ENCODE assay signal across 1 cellular context in genomic region chr3:13683772-13684171, GRCh38.
TF ChIP-seq lines count a peak whose summit lies in the region.

No MANE protein-coding gene starts in this region.

TF ChIP-seq in H1, 55 proteins besides CTCF, POLR2A, EP300 and RAD21:
- no peak for TF ChIP-seq RNF2 (IDR thresholded peaks at IDR 0.05; ENCODE audit: borderline replicate concordance, low read depth, low read length, missing control alignments, poor library complexity, severe bottlenecking)
- TF ChIP-seq EGR1 (IDR thresholded peaks at IDR 0.05; ENCODE audit: borderline replicate concordance, low read depth, low read length), result no peak
- no peak for TF ChIP-seq EZH2 (IDR thresholded peaks at IDR 0.05; ENCODE audit: low read depth, low read length, severe bottlenecking)
- TF ChIP-seq TCF12 (IDR thresholded peaks at IDR 0.05; ENCODE audit: low read depth, low read length), result no peak
- TF ChIP-seq RBBP5 (IDR thresholded peaks at IDR 0.05; ENCODE audit: borderline replicate concordance, low read depth, low read length), result no peak
- no peak for TF ChIP-seq POLR2AphosphoS5 (IDR thresholded peaks at IDR 0.05; ENCODE audit: low read depth, low read length)
- TF ChIP-seq ZNF274 (IDR thresholded peaks at IDR 0.05; ENCODE audit: borderline replicate concordance, extremely low read depth, low read length), result no peak
- TF ChIP-seq CEBPB (IDR thresholded peaks at IDR 0.05; ENCODE audit: low read depth, low read length), result no peak
- no peak for TF ChIP-seq HDAC6 (IDR thresholded peaks at IDR 0.05; ENCODE audit: low read depth, low read length)
- no peak for TF ChIP-seq SP4 (IDR thresholded peaks at IDR 0.05; ENCODE audit: low read length)
- no peak for TF ChIP-seq GTF2F1 (IDR thresholded peaks at IDR 0.05; ENCODE audit: borderline replicate concordance, low read depth, low read length)
- no peak for TF ChIP-seq JUN (IDR thresholded peaks at IDR 0.05; ENCODE audit: low read depth, low read length)
- TF ChIP-seq SP1 (IDR thresholded peaks at IDR 0.05; ENCODE audit: low read depth, low read length), result no peak
- no peak for TF ChIP-seq MAFK (IDR thresholded peaks at IDR 0.05; ENCODE audit: low read depth, low read length)
- no peak for TF ChIP-seq HDAC2 (IDR thresholded peaks at IDR 0.05; ENCODE audit: borderline replicate concordance in 1 of 2, low read depth in 2 of 2, low read length in 2 of 2)
- TF ChIP-seq BRCA1 (IDR thresholded peaks at IDR 0.05; ENCODE audit: low read depth, low read length), result no peak
- TF ChIP-seq USF2 (IDR thresholded peaks at IDR 0.05; ENCODE audit: low read length), result no peak
- no peak for TF ChIP-seq RFX5 (IDR thresholded peaks at IDR 0.05; ENCODE audit: borderline replicate concordance, low read depth, low read length)
- no peak for TF ChIP-seq SIX5 (IDR thresholded peaks at IDR 0.05; ENCODE audit: low read depth, low read length)
- no peak for TF ChIP-seq TAF1 (IDR thresholded peaks at IDR 0.05; ENCODE audit: low read depth, low read length)
